Comparison of ENCODE assay signal across 19 cellular contexts in genomic region chr1:114100148-114100547, GRCh38. TPM values are rescaled to one million over a fixed set of nuclear protein-coding genes. Genes with fewer than 3 reads are reported as not detected.
DNase-seq lines count a peak whose midpoint lies in the region; ATAC-seq and TF ChIP-seq lines count a peak whose summit lies in the region.
"Had no signal": no experiment of that assay in that cellular context is flagged by ENCODE, and none has a peak within 500 bp of the region (broad histone marks: within the 10 kb centered on the region; RNA-seq: fewer than 3 reads in every experiment).

No MANE protein-coding gene starts in this region.

- H3K36me3 ChIP-seq in psoas muscle (ENCODE audit: insufficient read depth in 1 of 2, low read depth in 1 of 2) (no peaks in the 10 kb centered on the region), SJCRH30 (no peaks in the 10 kb centered on the region)

- H3K9me3 ChIP-seq in psoas muscle (no peaks in the 10 kb centered on the region), SJCRH30 (replicated peaks) (no peaks in the 10 kb centered on the region)
- H3K9me3 ChIP-seq: Caco-2 had no signal

- ATAC-seq in psoas muscle: peak; percentile 51 to 82 (median 75)
- ATAC-seq: CD8-positive, alpha-beta T cell; GM12878; HepG2 had no signal

- H3K27ac ChIP-seq in psoas muscle (no peak overlapping the region), SJCRH30 (no peak overlapping the region)
- H3K27ac ChIP-seq: 22Rv1 had no signal

- no peaks in the 10 kb centered on the region for H3K27me3 ChIP-seq in psoas muscle (ENCODE audit: insufficient read depth in 3 of 3, low read length in 2 of 3)
- H3K27me3 ChIP-seq in SJCRH30: no peaks in the 10 kb centered on the region

- H3K4me1 ChIP-seq in psoas muscle (peaks cover 23% of the 10 kb centered on the region), SJCRH30 (peaks cover 19% of the 10 kb centered on the region)
- H3K4me1 ChIP-seq: Caco-2 had no signal

- 67 to 91% (median 67%) methylated on average over 6 of the region's 6 CpGs for WGBS in psoas muscle, 3 donors

- no peak overlapping the region for H3K4me3 ChIP-seq in psoas muscle
- H3K4me3 ChIP-seq in SJCRH30: no peak overlapping the region
- H3K4me3 ChIP-seq: GM12878 had no signal

- intact Hi-C loops in psoas muscle (cut with DNase I): no loop called here

- peak; percentile 29 for DNase-seq in NCI-H1092 treated with DMSO at 0.1 percent for 48 hours (lab: John Stamatoyannopoulos, UW)
- no peak for DNase-seq in NCI-H1092 (lab: John Stamatoyannopoulos, UW)
- DNase-seq in COR-L47 (lab: John Stamatoyannopoulos, UW): peak; percentile 72
- peak; percentile 35 for DNase-seq in cerebellar cortex (ENCODE audit: low spot score)
- DNase-seq in psoas muscle: peak in 1 of 2 donors; percentile 68
- DNase-seq in SJCRH30: no peak
- no peak for DNase-seq in activated CD8-positive, alpha-beta memory T cell treated with anti-CD3 and anti-CD28 coated beads, Interleukin-2, amount 50 U/mL, for 4 hours
- DNase-seq: Caco-2; CD8-positive, alpha-beta T cell; DMS 273 treated with DMSO at 0.1 percent for 48 hours; HCEC 1CT; HFFc6 had no signal

- no peak for TF ChIP-seq CTCF in psoas muscle (IDR thresholded peaks at IDR 0.05)

RNA-seq across cellular contexts. Expression of gene SYT6, which starts 53.5 kb away (rescaled TPM):
- under 1 TPM; 0.10 to 0.81 (median 0.47) TPM for total RNA-seq in psoas muscle
- under 1 TPM; 0.03 to 0.42 (median 0.10) TPM for polyA plus RNA-seq in psoas muscle
- 0.04 and 0.08 TPM in 2 replicates for total RNA-seq in SJCRH30 (2014; rRNA removed; shearing (Covaris generic))
- total RNA-seq: CD8-positive, alpha-beta T cell; Daoy; H4; HepG2; HFFc6 had no signal
- polyA plus RNA-seq: BJ, CD14-positive monocyte, HepG2 had no signal

Comparison
In these comparisons a context has a peak if more than half of its experiments do, and no peak if none do; other contexts are left out.
1. DNase-seq: peak in NCI-H1092 treated with DMSO at 0.1 percent for 48 hours (single experiment), COR-L47 (single experiment) and cerebellar cortex (single experiment); none in NCI-H1092 (single experiment), SJCRH30 (0 of 2) and activated CD8-positive, alpha-beta memory T cell treated with anti-CD3 and anti-CD28 coated beads, Interleukin-2, amount 50 U/mL, for 4 hours (single experiment).